Comparison of ENCODE assay signal across 1 cellular context in genomic region chr5:142713151-142713706, GRCh38.
TF ChIP-seq lines count a peak whose summit lies in the region.

No MANE protein-coding gene starts in this region.

TF ChIP-seq in HepG2, 621 proteins besides CTCF, POLR2A, EP300 and RAD21 (continued from another document and continues in another):
- no peak for TF ChIP-seq NFKBIZ (CRISPR knock-in tag; IDR thresholded peaks at IDR 0.05)
- TF ChIP-seq ZBTB7A (CRISPR knock-in tag; IDR thresholded peaks at IDR 0.05) = no peak
- no peak for TF ChIP-seq ZNF10 (CRISPR knock-in tag; IDR thresholded peaks at IDR 0.05; ENCODE audit: borderline replicate concordance, low read depth)
- no peak for TF ChIP-seq JUN (CRISPR knock-in tag; IDR thresholded peaks at IDR 0.05)
- no peak for TF ChIP-seq ZNF513 (CRISPR knock-in tag; conservative IDR thresholded peaks at IDR 0.05)
- TF ChIP-seq HDAC2 (CRISPR knock-in tag; IDR thresholded peaks at IDR 0.05) = peak; percentile 34; the same call in 1 of the 2 replicates
- TF ChIP-seq IRF2 (CRISPR knock-in tag; IDR thresholded peaks at IDR 0.05) = peak; percentile 36; the same call in 1 of the 2 replicates
- TF ChIP-seq PATZ1 (CRISPR knock-in tag; IDR thresholded peaks at IDR 0.05) = 0 out of 2 replicates have a peak, but pooled peaks have one; percentile 25
- TF ChIP-seq DMAP1 (CRISPR knock-in tag; IDR thresholded peaks at IDR 0.05) = peak; percentile 44; the same call in 1 of the 2 replicates
- TF ChIP-seq ZNF672 (CRISPR knock-in tag; IDR thresholded peaks at IDR 0.05) = no peak
- TF ChIP-seq ZSCAN25 (CRISPR knock-in tag; IDR thresholded peaks at IDR 0.05) = peak; percentile 41; the same call in 1 of the 2 replicates
- TF ChIP-seq TEAD2 (CRISPR knock-in tag; IDR thresholded peaks at IDR 0.05) = no peak
- TF ChIP-seq FOXK2 (IDR thresholded peaks at IDR 0.05) = no peak
- TF ChIP-seq BRF2 (CRISPR knock-in tag; IDR thresholded peaks at IDR 0.05) = no peak
- TF ChIP-seq ZNF432 (CRISPR knock-in tag; IDR thresholded peaks at IDR 0.05; ENCODE audit: borderline replicate concordance) = no peak
- TF ChIP-seq ASH2L (IDR thresholded peaks at IDR 0.05; ENCODE audit: insufficient read length, low read depth, low read length) = peak; percentile 62
- TF ChIP-seq POGK (CRISPR knock-in tag; conservative IDR thresholded peaks at IDR 0.05) = no peak; the same call in 1 of the 2 replicates
- TF ChIP-seq TFE3 (CRISPR knock-in tag; IDR thresholded peaks at IDR 0.05) = no peak
- TF ChIP-seq ZSCAN5A (CRISPR knock-in tag; IDR thresholded peaks at IDR 0.05; ENCODE audit: borderline replicate concordance) = peak; percentile 45; the same call in 1 of the 2 replicates
- no peak for TF ChIP-seq PLRG1 (conservative IDR thresholded peaks at IDR 0.05)
- TF ChIP-seq BCL6 (CRISPR knock-in tag; IDR thresholded peaks at IDR 0.05) = peak; percentile 54
- TF ChIP-seq HNRNPUL1 (IDR thresholded peaks at IDR 0.05; ENCODE audit: low read depth, low read length) = no peak
- no peak for TF ChIP-seq ZNF326 (CRISPR knock-in tag; IDR thresholded peaks at IDR 0.05; ENCODE audit: borderline replicate concordance)
- no peak for TF ChIP-seq ZNF572 (CRISPR knock-in tag; IDR thresholded peaks at IDR 0.05)
- TF ChIP-seq ELF3 (CRISPR knock-in tag; IDR thresholded peaks at IDR 0.05) = peak; percentile 45
- TF ChIP-seq MBD4 (IDR thresholded peaks at IDR 0.05; ENCODE audit: borderline replicate concordance, low read length) = no peak
- TF ChIP-seq ZNF713 (CRISPR knock-in tag; IDR thresholded peaks at IDR 0.05) = no peak
- no peak for TF ChIP-seq ARNTL (CRISPR knock-in tag; IDR thresholded peaks at IDR 0.05)
- 0 out of 2 replicates have a peak, but pooled peaks have one; percentile 53 for TF ChIP-seq DNMT3B (CRISPR knock-in tag; conservative IDR thresholded peaks at IDR 0.05)
- no peak for TF ChIP-seq ZNF296 (CRISPR knock-in tag; conservative IDR thresholded peaks at IDR 0.05)
- no peak for TF ChIP-seq KAT7 (CRISPR knock-in tag; IDR thresholded peaks at IDR 0.05; ENCODE audit: borderline replicate concordance)
- TF ChIP-seq REPIN1 (CRISPR knock-in tag; IDR thresholded peaks at IDR 0.05; ENCODE audit: borderline replicate concordance, low read depth) = peak; percentile 29; the same call in 1 of the 2 replicates
- no peak for TF ChIP-seq ZNF597 (CRISPR knock-in tag; IDR thresholded peaks at IDR 0.05)
- peak; percentile 47 for TF ChIP-seq HDAC1 (CRISPR knock-in tag; IDR thresholded peaks at IDR 0.05)
- TF ChIP-seq ZNF570 (CRISPR knock-in tag; IDR thresholded peaks at IDR 0.05; ENCODE audit: borderline replicate concordance) = no peak
- no peak for TF ChIP-seq HIC2 (CRISPR knock-in tag; IDR thresholded peaks at IDR 0.05; ENCODE audit: low read depth)
- TF ChIP-seq IRF1 (CRISPR knock-in tag; IDR thresholded peaks at IDR 0.05; ENCODE audit: low read depth) = no peak
- TF ChIP-seq BORCS8-MEF2B (CRISPR knock-in tag; IDR thresholded peaks at IDR 0.05) = peak; percentile 50; the same call in 1 of the 2 replicates
- no peak for TF ChIP-seq TCF7L2 (IDR thresholded peaks at IDR 0.05; ENCODE audit: low read depth, low read length)
- TF ChIP-seq ZNF616 (CRISPR knock-in tag; IDR thresholded peaks at IDR 0.05; ENCODE audit: low read depth) = no peak
- no peak for TF ChIP-seq ZBTB4 (CRISPR knock-in tag; IDR thresholded peaks at IDR 0.05; ENCODE audit: borderline replicate concordance)
- TF ChIP-seq ATF3 (CRISPR knock-in tag; IDR thresholded peaks at IDR 0.05) = no peak
- TF ChIP-seq ZNF12 (CRISPR knock-in tag; IDR thresholded peaks at IDR 0.05) = no peak
- TF ChIP-seq ZNF691 (CRISPR knock-in tag; IDR thresholded peaks at IDR 0.05; ENCODE audit: borderline replicate concordance, low read depth) = no peak
